ENCODE assay signal across 22 cellular contexts in the genomic region with DNA sequence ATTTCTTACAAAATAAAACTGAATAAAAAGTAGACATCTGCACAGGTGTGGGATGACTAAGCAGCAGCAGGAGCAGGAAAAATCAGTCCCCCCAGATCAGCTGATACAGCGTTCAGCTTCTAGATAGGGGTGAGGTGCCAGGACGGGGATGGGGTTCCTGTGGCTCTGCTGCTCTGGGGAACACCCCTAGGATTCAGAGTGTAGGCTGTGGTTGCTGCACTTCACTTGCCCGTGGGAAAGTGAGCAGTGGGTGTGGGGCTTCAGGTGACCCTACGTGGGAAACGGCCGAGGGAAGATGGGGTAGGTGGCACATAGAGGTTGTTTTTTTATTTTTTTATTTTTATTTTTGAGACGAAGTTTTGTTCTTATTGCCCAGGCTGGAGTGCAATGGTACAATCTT. TPM values are rescaled to one million over a fixed set of nuclear protein-coding genes. Genes with fewer than 3 reads are reported as not detected.
A peak's percentile ranks its signal among the peaks of the same experiment; 100 is the strongest.
DNase-seq lines count a peak whose midpoint lies in the region; ATAC-seq, FAIRE-seq and TF ChIP-seq lines count a peak whose summit lies in the region.
"Had no signal": no experiment of that assay in that cellular context is flagged by ENCODE, and none has a peak within 500 bp of the region (broad histone marks: within the 10 kb centered on the region; RNA-seq: fewer than 3 reads in every experiment).

No MANE protein-coding gene starts in this region.

- no peak overlapping the region for H3K4me2 ChIP-seq in HepG2 (ENCODE audit: low read depth, low read length)
- H3K4me2 ChIP-seq in H1 (ENCODE audit: insufficient read depth in 1 of 2, low read depth in 2 of 2, low read length in 2 of 2): no peak overlapping the region
- H3K4me2 ChIP-seq: A549, BLaER1 had no signal

- TF ChIP-seq EP300 in HepG2 (IDR thresholded peaks at IDR 0.05; ENCODE audit: low read depth in 2 of 2, low read length in 2 of 2) (no peak), HepG2 (CRISPR knock-in tag; IDR thresholded peaks at IDR 0.05; ENCODE audit: borderline replicate concordance) (no peak), H1 (IDR thresholded peaks at IDR 0.05; ENCODE audit: borderline replicate concordance in 1 of 2, low read depth in 2 of 2, low read length in 2 of 2) (no peak), stomach (IDR thresholded peaks at IDR 0.05) (no peak)

- no peak for DNase-seq in HepG2 (ENCODE audit: low spot score)
- no peak for DNase-seq in right lobe of liver
- no peak for DNase-seq in H1 (ENCODE audit: low read depth in 1 of 2, low spot score in 2 of 2)
- DNase-seq in stomach: no peak
- DNase-seq in activated CD4-positive, alpha-beta T cell treated with anti-CD3 and anti-CD28 coated beads for 36 hours: no peak
- DNase-seq in uterus: no peak
- DNase-seq: BE2C; C1 segment of cervical spinal cord; Caco-2; Calu3; CD4-positive, alpha-beta memory T cell; CD4-positive, CD25-positive, alpha-beta regulatory T cell; GF-D8 had no signal

- H3K36me3 ChIP-seq in HepG2 (replicated peaks in 1 of 2; ENCODE audit: control insufficient read depth in 1 of 2, insufficient read depth in 2 of 2, low read length in 2 of 2) (no peaks in the 10 kb centered on the region), right lobe of liver (no peaks in the 10 kb centered on the region), H1 (ENCODE audit: control insufficient read depth in 2 of 4, insufficient read depth in 4 of 4, low read length in 3 of 4) (no peaks in the 10 kb centered on the region), stomach (no peaks in the 10 kb centered on the region), uterus (no peaks in the 10 kb centered on the region)
- H3K36me3 ChIP-seq: BE2C, BLaER1 had no signal

- no peak overlapping the region for H3K56ac ChIP-seq in H1 (replicated peaks; ENCODE audit: insufficient read length, low read depth, low read length)

- H3K4me3 Mint-ChIP-seq in activated CD4-positive, alpha-beta T cell treated with anti-CD3 and anti-CD28 coated beads for 36 hours: no peak overlapping the region
- H3K4me3 Mint-ChIP-seq: CD14-positive monocyte; CD4-positive, alpha-beta memory T cell; CD4-positive, CD25-positive, alpha-beta regulatory T cell had no signal

- CTCF ChIA-PET in HepG2 (lab: Yijun Ruan, JAX; ENCODE audit: low intra/inter-chr PET ratio, low total read pairs) (no interaction called here), H1 (lab: Charles Lee; ENCODE audit: partially characterized antibody) (interaction anchor here (0.6 to 2.2 kb wide), 20 partner anchors 13 to 1026 kb away, joined by 3 to 11 read pairs (median 4); a partner anchor contains a TSS)
- CTCF ChIA-PET in activated CD4-positive, alpha-beta T cell treated with anti-CD3 and anti-CD28 coated beads for 36 hours (lab: Charles Lee): interaction anchor here (0.9 to 1.6 kb wide), 4 partner anchors 9 to 117 kb away, joined by 3 to 8 read pairs (median 3); no protein-coding TSS in a partner anchor

- H3K79me2 ChIP-seq in HepG2 (ENCODE audit: insufficient read depth, low read length) (no peaks in the 10 kb centered on the region), H1 (ENCODE audit: control insufficient read depth in 1 of 2, insufficient read depth in 2 of 2, low read length in 2 of 2) (no peaks in the 10 kb centered on the region)

- POLR2A ChIA-PET in HepG2 (lab: Yijun Ruan, JAX) (interaction anchor here (1.1 kb wide), 1 partner anchor 22 kb away, joined by 3 read pairs; no protein-coding TSS in a partner anchor), H1 (lab: Charles Lee; ENCODE audit: partially characterized antibody) (interaction anchor here (0.9 kb wide), 1 partner anchor 25 kb away, joined by 3 read pairs; no protein-coding TSS in a partner anchor)
- POLR2A ChIA-PET in activated CD4-positive, alpha-beta T cell treated with anti-CD3 and anti-CD28 coated beads for 36 hours (lab: Charles Lee): interaction anchor here (0.7 kb wide), 1 partner anchor 44 kb away, joined by 7 read pairs; no protein-coding TSS in a partner anchor

- H2BK20ac ChIP-seq in H1 (ENCODE audit: low read length): no peak overlapping the region

- H3K27me3 ChIP-seq in HepG2 (ENCODE audit: control insufficient read depth in 1 of 2, insufficient read depth in 2 of 2, low read length in 2 of 2) (no peaks in the 10 kb centered on the region), right lobe of liver (no peaks in the 10 kb centered on the region), H1 (replicated peaks in 1 of 4; ENCODE audit: control insufficient read depth in 3 of 4, extremely low read depth in 1 of 4, insufficient read depth in 3 of 4, low read length in 3 of 4) (no peaks in the 10 kb centered on the region; a peak in 2 of 7 replicates), stomach (no peaks in the 10 kb centered on the region), uterus (no peaks in the 10 kb centered on the region)
- H3K27me3 ChIP-seq: BLaER1 had no signal

- H3K9ac ChIP-seq in HepG2 (ENCODE audit: insufficient read depth, low read depth, low read length) (no peak overlapping the region), H1 (replicated peaks in 1 of 4; ENCODE audit: extremely low read depth in 1 of 4, low read depth in 3 of 4, low read length in 3 of 4) (no peak overlapping the region)
- H3K9ac ChIP-seq: BLaER1 had no signal

- no peak overlapping the region for H2AK5ac ChIP-seq in H1 (ENCODE audit: low read depth, low read length)

- no peak for TF ChIP-seq POLR2A in HepG2 (IDR thresholded peaks at IDR 0.05; ENCODE audit: insufficient read depth in 1 of 2, low read depth in 2 of 2, low read length in 2 of 2)
- TF ChIP-seq POLR2A in right lobe of liver (IDR thresholded peaks at IDR 0.05): no peak
- no peak for TF ChIP-seq POLR2A in H1 (IDR thresholded peaks at IDR 0.05; ENCODE audit: control extremely low read depth in 1 of 2, low read depth in 2 of 2, low read length in 2 of 2)
- TF ChIP-seq POLR2A in stomach (IDR thresholded peaks at IDR 0.05): no peak
- no peak for TF ChIP-seq POLR2A in uterus (IDR thresholded peaks at IDR 0.05)

- no peak overlapping the region for H4K5ac ChIP-seq in H1 (ENCODE audit: insufficient read length, low read depth, low read length)

- WGBS in HepG2 (ENCODE audit: low lambda C conversion rate): 88% methylated on average over 7 of the region's 7 CpGs
- WGBS in right lobe of liver (ENCODE audit: insufficient coverage, low coverage, low lambda C conversion rate, missing lambda C conversion rate): 83% methylated on average over 5 of the region's 7 CpGs
- 84% methylated on average over 7 of the region's 7 CpGs; no CpG with 5 or more reads in 1 of the 2 experiments for WGBS in H1 (ENCODE audit: extremely low coverage in 1 of 2, insufficient coverage in 1 of 2, insufficient read length in 1 of 2, insufficient replicate concordance in 2 of 2, low coverage in 1 of 2, low lambda C conversion rate in 2 of 2, missing lambda C conversion rate in 1 of 2), 2 experiments
- WGBS in stomach, 5 donors: 71 to 84% (median 74%) methylated on average over 7 of the region's 7 CpGs

- no peaks in the 10 kb centered on the region for H3K27me3 Mint-ChIP-seq in activated CD4-positive, alpha-beta T cell treated with anti-CD3 and anti-CD28 coated beads for 36 hours
- H3K27me3 Mint-ChIP-seq: CD4-positive, alpha-beta memory T cell had no signal

- TF ChIP-seq RAD21 in HepG2 (CRISPR knock-in tag; IDR thresholded peaks at IDR 0.05): no peak
- no peak for TF ChIP-seq RAD21 in H1 (IDR thresholded peaks at IDR 0.05 in 1 of 2, conservative IDR thresholded peaks at IDR 0.05 in 1 of 2; ENCODE audit: low read depth in 2 of 2, low read length in 2 of 2)

- H2BK12ac ChIP-seq in H1 (ENCODE audit: low read depth, low read length): no peak overlapping the region

- H3K9me3 ChIP-seq in HepG2 (ENCODE audit: low read length): no peaks in the 10 kb centered on the region
- H3K9me3 ChIP-seq in right lobe of liver: no peaks in the 10 kb centered on the region
- H3K9me3 ChIP-seq in H1 (ENCODE audit: insufficient read depth in 2 of 2, low read depth in 1 of 2, low read length in 1 of 2): no peaks in the 10 kb centered on the region
- H3K9me3 ChIP-seq in stomach: no peaks in the 10 kb centered on the region
- H3K9me3 ChIP-seq in uterus: no peaks in the 10 kb centered on the region
- H3K9me3 ChIP-seq: A549, BE2C, BLaER1, Caco-2 had no signal

- no peaks in the 10 kb centered on the region for H4K20me1 ChIP-seq in HepG2 (ENCODE audit: insufficient read depth, low read length)
- H4K20me1 ChIP-seq in H1 (replicated peaks in 1 of 2; ENCODE audit: control insufficient read depth in 1 of 2, insufficient read depth in 2 of 2, low read length in 2 of 2): no peaks in the 10 kb centered on the region

- no peak overlapping the region for H2BK5ac ChIP-seq in H1 (ENCODE audit: low read depth, low read length)

- no peak overlapping the region for H3K4ac ChIP-seq in H1 (replicated peaks; ENCODE audit: insufficient read length, low read depth, low read length)

- no peak for TF ChIP-seq CTCF in HepG2 (CRISPR knock-in tag; IDR thresholded peaks at IDR 0.05)
- no peak for TF ChIP-seq CTCF in right lobe of liver (IDR thresholded peaks at IDR 0.05)
- TF ChIP-seq CTCF in H1 (IDR thresholded peaks at IDR 0.05; ENCODE audit: control extremely low read depth in 1 of 3, insufficient read depth in 1 of 3, low read depth in 1 of 3, low read length in 3 of 3): no peak
- TF ChIP-seq CTCF in stomach (IDR thresholded peaks at IDR 0.05): no peak
- TF ChIP-seq CTCF in uterus (IDR thresholded peaks at IDR 0.05): no peak

- no peaks in the 10 kb centered on the region for H3K9me3 Mint-ChIP-seq in activated CD4-positive, alpha-beta T cell treated with anti-CD3 and anti-CD28 coated beads for 36 hours (ENCODE audit: low read depth)
- H3K9me3 Mint-ChIP-seq: CD14-positive monocyte; CD4-positive, alpha-beta memory T cell; CD4-positive, CD25-positive, alpha-beta regulatory T cell had no signal

- peaks cover 94% of the 10 kb centered on the region for H3K4me1 ChIP-seq in HepG2 (ENCODE audit: insufficient read depth, low read length)
- peaks cover 2 to 27% (median 12%) of the 10 kb centered on the region in 4 donors for H3K4me1 ChIP-seq in right lobe of liver
- H3K4me1 ChIP-seq in H1 (replicated peaks in 1 of 4; ENCODE audit: control insufficient read depth in 3 of 4, insufficient read depth in 4 of 4, low read length in 3 of 4): peaks cover 0 to 7% (median 2%) of the 10 kb centered on the region in 4 experiments; a peak in 3 of 7 replicates
- peaks cover 11 to 58% (median 35%) of the 10 kb centered on the region in 4 donors for H3K4me1 ChIP-seq in stomach
- H3K4me1 ChIP-seq in uterus: no peaks in the 10 kb centered on the region

- no peaks in the 10 kb centered on the region for H3K36me3 Mint-ChIP-seq in activated CD4-positive, alpha-beta T cell treated with anti-CD3 and anti-CD28 coated beads for 36 hours (ENCODE audit: low read depth)
- H3K36me3 Mint-ChIP-seq: CD14-positive monocyte; CD4-positive, alpha-beta memory T cell; CD4-positive, CD25-positive, alpha-beta regulatory T cell had no signal

- ATAC-seq in HepG2: no peak
- ATAC-seq in right lobe of liver: no peak
- ATAC-seq in activated CD4-positive, alpha-beta T cell treated with anti-CD3 and anti-CD28 coated beads for 36 hours: no peak
- ATAC-seq: A549 had no signal

- intact Hi-C loops in HepG2 (cut with micrococcal nuclease; ENCODE audit: unreplicated experiment) (no loop called here), right lobe of liver (cut with DNase I) (no loop called here), stomach (cut with DNase I; ENCODE audit: low total_unique reads) (no loop called here), uterus (cut with DNase I; ENCODE audit: low total_unique reads) (no loop called here)
- intact Hi-C loops in activated CD4-positive, alpha-beta T cell treated with anti-CD3 and anti-CD28 coated beads for 36 hours (cut with DNase I, micrococcal nuclease): no loop called here

- no peak overlapping the region for H2BK15ac ChIP-seq in H1 (ENCODE audit: low read length)

- H4K8ac ChIP-seq in H1 (ENCODE audit: extremely low read depth, insufficient read depth, low read length): no peak overlapping the region

- FAIRE-seq in HepG2 (lab: Jason Lieb, UNC) (no peak), H1 (lab: Jason Lieb, UNC) (no peak)
- FAIRE-seq: A549, D721Med, G401.6, GM12891, GM19239 had no signal

- H2AFZ ChIP-seq in HepG2 (ENCODE audit: low read length): no peak overlapping the region
- H2AFZ ChIP-seq in H1 (ENCODE audit: low read length): no peak overlapping the region

- H3K23me2 ChIP-seq in H1 (ENCODE audit: low read depth, low read length): no peaks in the 10 kb centered on the region; the same call in 1 of the 2 replicates

- no peak overlapping the region for H3K14ac ChIP-seq in H1 (ENCODE audit: insufficient read length)

- no peak overlapping the region for H3K23ac ChIP-seq in H1 (ENCODE audit: insufficient read length)

- H4K91ac ChIP-seq in H1 (replicated peaks; ENCODE audit: insufficient read length, low read length): peak overlapping the region; percentile 81

- H3K79me1 ChIP-seq in H1 (ENCODE audit: low read depth, low read length): no peaks in the 10 kb centered on the region

- H3K27ac ChIP-seq in HepG2 (ENCODE audit: extremely low read length, insufficient read depth, low read length) (no peak overlapping the region), right lobe of liver (no peak overlapping the region), H1 (ENCODE audit: low read depth, low read length) (no peak overlapping the region), stomach (peak overlapping the region; percentile 34 to 91 (median 86)), uterus (no peak overlapping the region)
- H3K27ac ChIP-seq: 22Rv1, A549, BLaER1 had no signal

- BruUV-seq in HepG2 (replicated peaks; lab: Mats Ljungman, UMichigan): no TSS peak

- no peak overlapping the region for H3K27ac Mint-ChIP-seq in activated CD4-positive, alpha-beta T cell treated with anti-CD3 and anti-CD28 coated beads for 36 hours
- H3K27ac Mint-ChIP-seq: CD14-positive monocyte had no signal

- peaks cover 10% of the 10 kb centered on the region for H3K4me1 Mint-ChIP-seq in activated CD4-positive, alpha-beta T cell treated with anti-CD3 and anti-CD28 coated beads for 36 hours

- H3K4me3 ChIP-seq in HepG2 (replicated peaks in 1 of 3; ENCODE audit: insufficient read depth in 1 of 3, low read depth in 2 of 3, low read length in 3 of 3) (no peak overlapping the region), right lobe of liver (no peak overlapping the region), H1 (ENCODE audit: extremely low read depth in 1 of 4, insufficient read depth in 2 of 4, low read depth in 3 of 4, low read length in 4 of 4) (no peak overlapping the region), stomach (no peak overlapping the region), uterus (no peak overlapping the region)
- H3K4me3 ChIP-seq: A549, BLaER1 had no signal

- H3K18ac ChIP-seq in H1 (ENCODE audit: extremely low read depth, low read length): no peak overlapping the region

- in situ Hi-C loops in HepG2 (cut with HindIII; ENCODE audit: extremely low pct_ligation_motif_present, low pct_unique_long_range_greater_than_20kb): no loop called here

- no peak overlapping the region for H2BK120ac ChIP-seq in H1 (replicated peaks; ENCODE audit: low read depth, low read length)

RNA-seq across cellular contexts. Expression of a gene that starts 3.2 kb away (rescaled TPM):
- not detected in 2 replicates for total RNA-seq in HepG2 (2016; rRNA removed; fragmentation: Illumina TruSeq; extraction: Trizol)
- total RNA-seq in HepG2 (2016; cell fraction: cytosol; rRNA removed; fragmentation: Illumina TruSeq; extraction: Trizol; ENCODE audit: low read depth): not detected in 2 replicates
- not detected in 2 replicates for total RNA-seq in HepG2 (2016; cell fraction: insoluble cytoplasmic fraction; rRNA removed; fragmentation: Illumina TruSeq; extraction: Trizol)
- total RNA-seq in HepG2 (2016; cell fraction: membrane; rRNA removed; fragmentation: Illumina TruSeq; extraction: Trizol): not detected in 2 replicates
- not detected in 2 replicates for total RNA-seq in HepG2 (2016; cell fraction: nucleus; rRNA removed; fragmentation: Illumina TruSeq; extraction: Trizol)
- polyA plus RNA-seq in HepG2 (2011; rRNA removed): 0.10 and 0.12 TPM in 2 replicates
- polyA plus RNA-seq in HepG2 (2011; cell fraction: cytosol; rRNA removed): 0.06 and 0.07 TPM in 2 replicates
- polyA plus RNA-seq in HepG2 (2011; cell fraction: nucleus; rRNA removed): not detected in 2 replicates
- polyA plus RNA-seq in HepG2 (2012): 0.23 TPM in 1 of 2 replicates, not detected in the other
- polyA plus RNA-seq in HepG2 (2016; cell fraction: cytosol; fragmentation: Illumina TruSeq; extraction: Trizol; ENCODE audit: low read depth): not detected in 2 replicates
- not detected in 2 replicates for polyA plus RNA-seq in HepG2 (2016; cell fraction: insoluble cytoplasmic fraction; fragmentation: Illumina TruSeq; extraction: Trizol; ENCODE audit: low read depth)
- polyA plus RNA-seq in HepG2 (2016; cell fraction: membrane; fragmentation: Illumina TruSeq; extraction: Trizol; ENCODE audit: low read depth): not detected in 2 replicates
- polyA plus RNA-seq in HepG2 (2016; cell fraction: nucleus; fragmentation: Illumina TruSeq; extraction: Trizol; ENCODE audit: insufficient read depth, low read depth): not detected in 2 replicates
- not detected in 2 replicates for polyA minus RNA-seq in HepG2 (2011; rRNA and poly(A)+ RNA removed; ENCODE audit: low replicate concordance)
- polyA minus RNA-seq in HepG2 (2011; cell fraction: cytosol; rRNA and poly(A)+ RNA removed): not detected in 2 replicates
- not detected in 2 replicates for polyA minus RNA-seq in HepG2 (2011; cell fraction: nucleus; rRNA and poly(A)+ RNA removed)
- total RNA-seq in right lobe of liver: under 1 TPM in 1 of 6 experiments, not detected in 5; 0.29 TPM
- total RNA-seq in H1 (2021; fragmentation: NEBNext Ultra II Directional; extraction: Animal tissue kit (Norgen Biotek cat#: 25700)): not detected in 2 replicates
- polyA plus RNA-seq in H1 (2011; rRNA removed): 0.11 TPM in 1 of 2 replicates, not detected in the other
- polyA plus RNA-seq in H1 (2011; cell fraction: cytosol; rRNA removed): 0.09 TPM
- not detected for polyA plus RNA-seq in H1 (2011; cell fraction: nucleus; rRNA removed)
- polyA plus RNA-seq in H1 (2012, experiment 1 of 2): not detected in 4 replicates
- polyA plus RNA-seq in H1 (2012, experiment 2 of 2): not detected
- not detected for polyA plus RNA-seq in H1 (2013, experiment 1 of 2)
- 0.06 TPM for polyA plus RNA-seq in H1 (2013, experiment 2 of 2)
- polyA minus RNA-seq in H1 (2011; rRNA and poly(A)+ RNA removed): not detected in 2 replicates
- polyA minus RNA-seq in H1 (2011; cell fraction: cytosol; rRNA and poly(A)+ RNA removed): not detected
- polyA minus RNA-seq in H1 (2011; cell fraction: nucleus; rRNA and poly(A)+ RNA removed): not detected
- 100 to 1,000 TPM in 1 of 5 donors, 10 to 100 TPM in 2, 1 to 10 TPM in 1, not detected in 1; 7.6 to 208 (median 35.9) TPM for total RNA-seq in stomach
- polyA plus RNA-seq in stomach: 100 to 1,000 TPM; 107 to 518 (median 441) TPM
- not detected for total RNA-seq in activated CD4-positive, alpha-beta T cell treated with anti-CD3 and anti-CD28 coated beads for 36 hours
- total RNA-seq in uterus: not detected
- total RNA-seq: A172; CD4-positive, alpha-beta memory T cell; CD4-positive, CD25-positive, alpha-beta regulatory T cell had no signal
- polyA plus RNA-seq: CD14-positive monocyte; CD4-positive, alpha-beta memory T cell had no signal

RNA-seq across cellular contexts. Expression of a gene that starts 18.8 kb away (rescaled TPM):
- total RNA-seq in HepG2 (2016; rRNA removed; fragmentation: Illumina TruSeq; extraction: Trizol) (not detected in 2 replicates), right lobe of liver (1 to 10 TPM in 5 of 6 experiments, under 1 TPM in 1; 0.87 to 2.5 (median 1.8) TPM), stomach (100 to 1,000 TPM in 1 of 5 donors, 10 to 100 TPM in 2, 1 to 10 TPM in 2; 3.1 to 139 (median 13.6) TPM), uterus (10 to 100 TPM in 1 of 4 donors, 1 to 10 TPM in 1, not detected in 2; 9.5 to 26.0 TPM)
- total RNA-seq in HepG2 (2016; cell fraction: cytosol; rRNA removed; fragmentation: Illumina TruSeq; extraction: Trizol; ENCODE audit: low read depth): not detected in 2 replicates
- total RNA-seq in HepG2 (2016; cell fraction: insoluble cytoplasmic fraction; rRNA removed; fragmentation: Illumina TruSeq; extraction: Trizol): not detected in 2 replicates
- total RNA-seq in HepG2 (2016; cell fraction: membrane; rRNA removed; fragmentation: Illumina TruSeq; extraction: Trizol): not detected in 2 replicates
- total RNA-seq in HepG2 (2016; cell fraction: nucleus; rRNA removed; fragmentation: Illumina TruSeq; extraction: Trizol): not detected in 2 replicates
- polyA plus RNA-seq in HepG2 (2011; rRNA removed) (0.20 TPM in 1 of 2 replicates, not detected in the other), H1 (2011; rRNA removed) (8.7 and 17.0 TPM in 2 replicates), stomach (10 to 100 TPM in 1 of 3 donors, 1 to 10 TPM in 2; 7.3 to 15.7 (median 7.5) TPM)
- 0.08 and 0.13 TPM in 2 replicates for polyA plus RNA-seq in HepG2 (2011; cell fraction: cytosol; rRNA removed)
- polyA plus RNA-seq in HepG2 (2011; cell fraction: nucleus; rRNA removed): 0.03 TPM in 1 of 2 replicates, not detected in the other
- polyA plus RNA-seq in HepG2 (2012): 0.13 and 0.15 TPM in 2 replicates
- not detected in 2 replicates for polyA plus RNA-seq in HepG2 (2016; cell fraction: cytosol; fragmentation: Illumina TruSeq; extraction: Trizol; ENCODE audit: low read depth)
- not detected in 2 replicates for polyA plus RNA-seq in HepG2 (2016; cell fraction: insoluble cytoplasmic fraction; fragmentation: Illumina TruSeq; extraction: Trizol; ENCODE audit: low read depth)
- not detected in 2 replicates for polyA plus RNA-seq in HepG2 (2016; cell fraction: membrane; fragmentation: Illumina TruSeq; extraction: Trizol; ENCODE audit: low read depth)
- polyA plus RNA-seq in HepG2 (2016; cell fraction: nucleus; fragmentation: Illumina TruSeq; extraction: Trizol; ENCODE audit: insufficient read depth, low read depth): not detected in 2 replicates
- not detected in 2 replicates for polyA minus RNA-seq in HepG2 (2011; rRNA and poly(A)+ RNA removed; ENCODE audit: low replicate concordance)
- polyA minus RNA-seq in HepG2 (2011; cell fraction: cytosol; rRNA and poly(A)+ RNA removed): not detected in 2 replicates
- not detected in 2 replicates for polyA minus RNA-seq in HepG2 (2011; cell fraction: nucleus; rRNA and poly(A)+ RNA removed)
- 12.5 and 15.9 TPM in 2 replicates for total RNA-seq in H1 (2021; fragmentation: NEBNext Ultra II Directional; extraction: Animal tissue kit (Norgen Biotek cat#: 25700))
- 10.3 TPM for polyA plus RNA-seq in H1 (2011; cell fraction: cytosol; rRNA removed)
- 15.3 TPM for polyA plus RNA-seq in H1 (2011; cell fraction: nucleus; rRNA removed)
- 5.6 to 13.0 TPM (median 9.4 TPM) in 4 replicates for polyA plus RNA-seq in H1 (2012, experiment 1 of 2)
- polyA plus RNA-seq in H1 (2012, experiment 2 of 2): 5.2 TPM
- polyA plus RNA-seq in H1 (2013, experiment 1 of 2): 6.4 TPM
- 5.8 TPM for polyA plus RNA-seq in H1 (2013, experiment 2 of 2)
- polyA minus RNA-seq in H1 (2011; rRNA and poly(A)+ RNA removed): 3.5 and 7.4 TPM in 2 replicates
- polyA minus RNA-seq in H1 (2011; cell fraction: cytosol; rRNA and poly(A)+ RNA removed): 10.0 TPM
- polyA minus RNA-seq in H1 (2011; cell fraction: nucleus; rRNA and poly(A)+ RNA removed): 18.8 TPM
- 10 to 100 TPM; 27.8 to 32.8 TPM for total RNA-seq in activated CD4-positive, alpha-beta T cell treated with anti-CD3 and anti-CD28 coated beads for 36 hours
- total RNA-seq: A172 had no signal
- polyA plus RNA-seq: CD14-positive monocyte had no signal

RNA-seq across cellular contexts. Expression of a gene that starts 55.9 kb away (rescaled TPM):
- 0.35 TPM in 1 of 2 replicates, not detected in the other for total RNA-seq in HepG2 (2016; rRNA removed; fragmentation: Illumina TruSeq; extraction: Trizol)
- total RNA-seq in HepG2 (2016; cell fraction: cytosol; rRNA removed; fragmentation: Illumina TruSeq; extraction: Trizol; ENCODE audit: low read depth): not detected in 2 replicates
- not detected in 2 replicates for total RNA-seq in HepG2 (2016; cell fraction: insoluble cytoplasmic fraction; rRNA removed; fragmentation: Illumina TruSeq; extraction: Trizol)
- total RNA-seq in HepG2 (2016; cell fraction: membrane; rRNA removed; fragmentation: Illumina TruSeq; extraction: Trizol): not detected in 2 replicates
- not detected in 2 replicates for total RNA-seq in HepG2 (2016; cell fraction: nucleus; rRNA removed; fragmentation: Illumina TruSeq; extraction: Trizol)
- 1.0 and 1.1 TPM in 2 replicates for polyA plus RNA-seq in HepG2 (2011; rRNA removed)
- 0.68 and 1.7 TPM in 2 replicates for polyA plus RNA-seq in HepG2 (2011; cell fraction: cytosol; rRNA removed)
- polyA plus RNA-seq in HepG2 (2011; cell fraction: nucleus; rRNA removed): 0.84 and 1.9 TPM in 2 replicates
- polyA plus RNA-seq in HepG2 (2012): 1.2 and 1.7 TPM in 2 replicates
- 0.83 and 1.2 TPM in 2 replicates for polyA plus RNA-seq in HepG2 (2016; cell fraction: cytosol; fragmentation: Illumina TruSeq; extraction: Trizol; ENCODE audit: low read depth)
- polyA plus RNA-seq in HepG2 (2016; cell fraction: insoluble cytoplasmic fraction; fragmentation: Illumina TruSeq; extraction: Trizol; ENCODE audit: low read depth): 0.75 TPM in 1 of 2 replicates, not detected in the other
- 1.1 and 1.3 TPM in 2 replicates for polyA plus RNA-seq in HepG2 (2016; cell fraction: membrane; fragmentation: Illumina TruSeq; extraction: Trizol; ENCODE audit: low read depth)
- not detected in 2 replicates for polyA plus RNA-seq in HepG2 (2016; cell fraction: nucleus; fragmentation: Illumina TruSeq; extraction: Trizol; ENCODE audit: insufficient read depth, low read depth)
- polyA minus RNA-seq in HepG2 (2011; rRNA and poly(A)+ RNA removed; ENCODE audit: low replicate concordance): 1.3 TPM in 1 of 2 replicates, not detected in the other
- not detected in 2 replicates for polyA minus RNA-seq in HepG2 (2011; cell fraction: cytosol; rRNA and poly(A)+ RNA removed)
- polyA minus RNA-seq in HepG2 (2011; cell fraction: nucleus; rRNA and poly(A)+ RNA removed): not detected in 2 replicates
- total RNA-seq in right lobe of liver: not detected
- 8.9 and 12.6 TPM in 2 replicates for total RNA-seq in H1 (2021; fragmentation: NEBNext Ultra II Directional; extraction: Animal tissue kit (Norgen Biotek cat#: 25700))
- 31.5 and 54.3 TPM in 2 replicates for polyA plus RNA-seq in H1 (2011; rRNA removed)
- 22.7 TPM for polyA plus RNA-seq in H1 (2011; cell fraction: cytosol; rRNA removed)
- polyA plus RNA-seq in H1 (2011; cell fraction: nucleus; rRNA removed): 26.0 TPM
- 9.3 to 41.6 TPM (median 27.4 TPM) in 4 replicates for polyA plus RNA-seq in H1 (2012, experiment 1 of 2)
- polyA plus RNA-seq in H1 (2012, experiment 2 of 2): 6.6 TPM
- polyA plus RNA-seq in H1 (2013, experiment 1 of 2): 39.2 TPM
- 41.9 TPM for polyA plus RNA-seq in H1 (2013, experiment 2 of 2)
- 3.0 TPM in 2 replicates for polyA minus RNA-seq in H1 (2011; rRNA and poly(A)+ RNA removed)
- 7.1 TPM for polyA minus RNA-seq in H1 (2011; cell fraction: cytosol; rRNA and poly(A)+ RNA removed)
- polyA minus RNA-seq in H1 (2011; cell fraction: nucleus; rRNA and poly(A)+ RNA removed): 4.8 TPM
- total RNA-seq in stomach: 1 to 10 TPM in 1 of 5 donors, not detected in 4; 7.8 TPM
- 100 to 1,000 TPM in 1 of 3 donors, 1 to 10 TPM in 2; 2.0 to 395 (median 2.4) TPM for polyA plus RNA-seq in stomach
- not detected for total RNA-seq in activated CD4-positive, alpha-beta T cell treated with anti-CD3 and anti-CD28 coated beads for 36 hours
- total RNA-seq in uterus: 1 to 10 TPM in 1 of 4 donors, not detected in 3; 2.6 TPM
- total RNA-seq: CD4-positive, alpha-beta memory T cell; CD4-positive, CD25-positive, alpha-beta regulatory T cell had no signal

Comparison
In these comparisons a context has a peak if more than half of its experiments do, and no peak if none do; other contexts are left out.
1. H3K27ac ChIP-seq: peak in stomach (5 of 5); none in HepG2 (single experiment), right lobe of liver (0 of 3), H1 (single experiment) and uterus (0 of 2).